11 cellular contexts compared by ENCODE assay signal in the genomic region with DNA sequence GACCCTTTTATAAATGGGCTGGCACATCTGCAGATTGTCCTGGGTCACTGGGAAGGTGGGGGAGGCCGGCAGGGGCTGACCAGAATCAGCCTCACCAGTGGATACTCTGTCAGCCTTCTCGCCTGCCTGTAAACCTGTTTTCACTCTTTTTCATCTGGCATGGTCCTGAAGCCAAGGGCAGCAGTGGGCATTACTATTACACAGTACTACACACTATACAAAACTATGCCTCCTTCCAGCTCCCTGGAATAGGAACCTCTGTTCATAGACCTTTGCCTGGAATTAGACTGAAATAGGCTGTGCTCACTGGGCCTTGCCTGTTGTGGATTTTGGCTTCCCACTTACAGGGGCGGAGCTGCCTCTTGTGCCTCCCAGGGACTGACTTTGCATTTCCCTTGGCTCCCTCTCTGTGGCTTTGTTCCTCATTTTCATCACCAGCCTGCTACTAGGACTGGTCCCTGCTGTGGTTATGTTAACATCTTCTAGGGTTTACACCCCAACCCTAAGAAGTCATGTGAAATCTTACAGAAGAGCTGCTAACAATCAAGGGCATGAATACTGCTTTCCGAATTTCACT.
DNase-seq lines count a peak whose midpoint lies in the region; ATAC-seq lines count a peak whose summit lies in the region.
"Had no signal": no experiment of that assay in that cellular context is flagged by ENCODE, and none has a peak within 500 bp of the region (broad histone marks: within the 10 kb centered on the region; RNA-seq: fewer than 3 reads in every experiment).

No MANE protein-coding gene starts in this region.

- intact Hi-C loops in Right ventricle myocardium superior (cut with DNase I) = loop anchor here (5.0 to 10.0 kb wide), 2 partner anchors 32 to 115 kb away; no protein-coding TSS in a partner anchor
- intact Hi-C loops in posterior vena cava (cut with DNase I) = no loop called here

- ATAC-seq in Right ventricle myocardium superior (ENCODE audit: poor library complexity) (peak; percentile 86), HG03521 (IDR thresholded peaks at IDR 0.05; ENCODE audit: unreplicated experiment) (no peak)

- DNase-seq in GF-D8 (lab: John Stamatoyannopoulos, UW) (peak; percentile 71), SKM-1 treated with dmso at 0.1 percent for 144 hours (lab: John Stamatoyannopoulos, UW; ENCODE audit: unreplicated experiment) (peak; percentile 78), Right ventricle myocardium superior (peak; percentile 62), posterior vena cava (ENCODE audit: low spot score) (peak; percentile 87), kidney glomerular epithelial cell (lab: John Stamatoyannopoulos, UW) (no peak)
- DNase-seq in activated CD4-positive, alpha-beta T cell treated with anti-CD3 and anti-CD28 coated beads, Interleukin-2, amount 50 U/mL, for 1 hour = no peak
- no peak for DNase-seq in central memory CD4-positive, alpha-beta T cell
- DNase-seq: activated CD4-positive, alpha-beta memory T cell treated with anti-CD3 and anti-CD28 coated beads for 36 hours; cortex of kidney; NCI-H510A treated with DMSO at 0.1 percent for 48 hours had no signal

Comparison
In these comparisons a context has a peak if more than half of its experiments do, and no peak if none do; other contexts are left out.
1. DNase-seq: peak in GF-D8 (single experiment), SKM-1 treated with dmso at 0.1 percent for 144 hours (single experiment), Right ventricle myocardium superior (single experiment) and posterior vena cava (single experiment); none in activated CD4-positive, alpha-beta T cell treated with anti-CD3 and anti-CD28 coated beads, Interleukin-2, amount 50 U/mL, for 1 hour (single experiment), central memory CD4-positive, alpha-beta T cell (single experiment) and kidney glomerular epithelial cell (single experiment).